24 cellular contexts compared by ENCODE assay signal in the genomic region with DNA sequence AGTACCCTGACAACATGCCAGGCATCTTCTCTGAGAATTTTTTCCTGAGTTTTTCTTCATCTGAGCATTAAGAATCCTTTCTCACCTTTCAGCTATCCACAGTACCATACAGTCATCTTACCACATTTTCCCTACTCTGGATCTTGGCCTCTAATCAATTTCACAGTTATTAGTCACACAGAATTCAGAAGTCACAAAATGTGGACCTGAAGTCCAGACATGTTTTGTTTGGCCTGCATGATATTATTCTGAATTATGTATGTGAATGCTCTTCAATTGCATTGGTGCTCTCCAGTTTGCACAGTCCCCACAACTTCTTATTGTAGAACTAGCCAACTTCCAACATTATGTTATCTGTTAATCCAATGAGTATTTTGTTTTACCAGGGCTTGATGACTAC.
DNase-seq lines count a peak whose midpoint lies in the region; FAIRE-seq and TF ChIP-seq lines count a peak whose summit lies in the region.
"Had no signal": no experiment of that assay in that cellular context is flagged by ENCODE, and none has a peak within 500 bp of the region (broad histone marks: within the 10 kb centered on the region; RNA-seq: fewer than 3 reads in every experiment).

No MANE protein-coding gene starts in this region.

- H3K4me3 ChIP-seq in astrocyte (ENCODE audit: insufficient read depth, low read depth, low read length) (no peak overlapping the region), epithelial cell of esophagus (ENCODE audit: low read length) (no peak overlapping the region)
- H3K4me3 ChIP-seq: GM12878, GM23338 had no signal

- H3K9ac ChIP-seq in astrocyte (ENCODE audit: low read length), result no peak overlapping the region
- H3K9ac ChIP-seq: SK-N-SH had no signal

- no peaks in the 10 kb centered on the region for H3K79me2 ChIP-seq in astrocyte (ENCODE audit: insufficient read depth, low read length)

- H3K27me3 Mint-ChIP-seq in astrocyte (ENCODE audit: low read depth, unreplicated experiment), result no peaks in the 10 kb centered on the region
- H3K27me3 Mint-ChIP-seq in T-helper 2 cell treated with Interferon-gamma antibody and Interleukin-4, amounts not matched to agents 5 μg/mL and 100 μg/mL, for 36 hours (ENCODE audit: low read depth), result no peaks in the 10 kb centered on the region
- H3K27me3 Mint-ChIP-seq: CD4-positive, alpha-beta T cell; IgD-negative memory B cell had no signal

- H3K27ac ChIP-seq in astrocyte (ENCODE audit: low read depth, low read length), result no peak overlapping the region

- no peaks in the 10 kb centered on the region for H3K9me3 Mint-ChIP-seq in astrocyte (ENCODE audit: unreplicated experiment)
- no peaks in the 10 kb centered on the region for H3K9me3 Mint-ChIP-seq in T-helper 2 cell treated with Interferon-gamma antibody and Interleukin-4, amounts not matched to agents 5 μg/mL and 100 μg/mL, for 36 hours
- H3K9me3 Mint-ChIP-seq: CD4-positive, alpha-beta T cell; GM23338 had no signal

- H3K4me2 ChIP-seq in astrocyte (ENCODE audit: low read length), result no peak overlapping the region
- H3K4me2 ChIP-seq: GM23338, SK-N-SH had no signal

- no peak overlapping the region for H3K27ac Mint-ChIP-seq in astrocyte (ENCODE audit: unreplicated experiment)
- no peak overlapping the region for H3K27ac Mint-ChIP-seq in T-helper 2 cell treated with Interferon-gamma antibody and Interleukin-4, amounts not matched to agents 5 μg/mL and 100 μg/mL, for 36 hours
- H3K27ac Mint-ChIP-seq: CD4-positive, alpha-beta T cell; GM23338; IgD-negative memory B cell had no signal

- H3K4me1 ChIP-seq in astrocyte (ENCODE audit: insufficient read depth, low read length), result peaks cover 12% of the 10 kb centered on the region

- peak; percentile 94 for FAIRE-seq in astrocyte (lab: Jason Lieb, UNC)
- FAIRE-seq: GM12878, GM19239 had no signal

- H3K4me3 Mint-ChIP-seq in astrocyte (ENCODE audit: unreplicated experiment), result no peak overlapping the region
- no peak overlapping the region for H3K4me3 Mint-ChIP-seq in T-helper 2 cell treated with Interferon-gamma antibody and Interleukin-4, amounts not matched to agents 5 μg/mL and 100 μg/mL, for 36 hours
- H3K4me3 Mint-ChIP-seq: CD4-positive, alpha-beta T cell; GM23338; IgD-negative memory B cell had no signal

- DNase-seq in GM03348 (ENCODE audit: low spot score) (peak; percentile 2), astrocyte (ENCODE audit: low read depth) (peak; percentile 76), epithelial cell of esophagus (ENCODE audit: low read depth) (peak; percentile 69), islet precursor cell (no peak), Kasumi-1 (lab: John Stamatoyannopoulos, UW) (no peak)
- no peak for DNase-seq in T-helper 2 cell treated with Interferon-gamma antibody and Interleukin-4, amounts not matched to agents 5 μg/mL and 100 μg/mL, for 36 hours (ENCODE audit: low spot score)
- DNase-seq in activated CD8-positive, alpha-beta memory T cell treated with anti-CD3 and anti-CD28 coated beads, Interleukin-2, amount 50 U/mL, for 4 hours, result no peak
- DNase-seq: Caco-2; CD4-positive, alpha-beta T cell; GF-D8; HCEC 1CT; Karpas-422; NCI-H1105 treated with DMSO at 0.1 percent for 48 hours; NCI-H187; NCI-H2107; NCI-H510A treated with DMSO at 0.1 percent for 48 hours; NCI-H774; OCI-M1; SHP77; SK-N-SH had no signal

- H3K9me3 ChIP-seq in astrocyte (ENCODE audit: insufficient read depth, low read depth, low read length), result no peaks in the 10 kb centered on the region
- H3K9me3 ChIP-seq: Caco-2, SK-N-SH had no signal

- no peaks in the 10 kb centered on the region for H3K36me3 ChIP-seq in astrocyte (ENCODE audit: insufficient read depth, low read length)

- H3K4me1 Mint-ChIP-seq in astrocyte (ENCODE audit: low read depth, unreplicated experiment), result peaks cover 36% of the 10 kb centered on the region
- H3K4me1 Mint-ChIP-seq in T-helper 2 cell treated with Interferon-gamma antibody and Interleukin-4, amounts not matched to agents 5 μg/mL and 100 μg/mL, for 36 hours (ENCODE audit: low read depth), result no peaks in the 10 kb centered on the region
- H3K4me1 Mint-ChIP-seq: IgD-negative memory B cell had no signal

- H3K27me3 ChIP-seq in astrocyte (ENCODE audit: insufficient read depth, low read length), result no peaks in the 10 kb centered on the region

- TF ChIP-seq CTCF in astrocyte (IDR thresholded peaks at IDR 0.05; ENCODE audit: insufficient read depth, low read depth, low read length) (no peak), epithelial cell of esophagus (IDR thresholded peaks at IDR 0.05; ENCODE audit: insufficient read depth, low read depth, low read length, missing control alignments) (no peak)

- no peaks in the 10 kb centered on the region for H3K36me3 Mint-ChIP-seq in astrocyte (ENCODE audit: low read depth, unreplicated experiment)
- no peaks in the 10 kb centered on the region for H3K36me3 Mint-ChIP-seq in T-helper 2 cell treated with Interferon-gamma antibody and Interleukin-4, amounts not matched to agents 5 μg/mL and 100 μg/mL, for 36 hours (ENCODE audit: low read depth)

- no peak overlapping the region for H2AFZ ChIP-seq in astrocyte (ENCODE audit: low read depth, low read length)
- H2AFZ ChIP-seq: GM23338 had no signal

- no peaks in the 10 kb centered on the region for H4K20me1 ChIP-seq in astrocyte (ENCODE audit: insufficient read depth, low read length)

Comparison
In these comparisons a context has a peak if more than half of its experiments do, and no peak if none do; other contexts are left out.
1. DNase-seq: peak in GM03348 (single experiment), astrocyte (single experiment) and epithelial cell of esophagus (single experiment); none in T-helper 2 cell treated with Interferon-gamma antibody and Interleukin-4, amounts not matched to agents 5 μg/mL and 100 μg/mL, for 36 hours (single experiment), islet precursor cell (single experiment), Kasumi-1 (0 of 2) and activated CD8-positive, alpha-beta memory T cell treated with anti-CD3 and anti-CD28 coated beads, Interleukin-2, amount 50 U/mL, for 4 hours (single experiment).